Comparison of ENCODE assay signal across 8 cellular contexts in genomic region chr7:5594616-5595544, GRCh38. TPM values are rescaled to one million over a fixed set of nuclear protein-coding genes. Genes with fewer than 3 reads are reported as not detected.
A peak's percentile ranks its signal among the peaks of the same experiment; 100 is the strongest.
DNase-seq lines count a peak whose midpoint lies in the region; ATAC-seq and TF ChIP-seq lines count a peak whose summit lies in the region.

No MANE protein-coding gene starts in this region.

- H3K4me1 ChIP-seq in lung (ENCODE audit: control insufficient read depth in 2 of 2, insufficient read depth in 2 of 2, low read length in 2 of 2) (peaks cover 0 to 28% of the 10 kb centered on the region in 2 donors), transverse colon (peaks cover 19 to 57% (median 46%) of the 10 kb centered on the region in 4 donors)

- no peak for ATAC-seq in lung (ENCODE audit: insufficient read depth, low FRiP score)

- H3K9me3 ChIP-seq in lung (ENCODE audit: control insufficient read depth in 2 of 2, insufficient read depth in 1 of 2, low read length in 1 of 2), result no peaks in the 10 kb centered on the region
- H3K9me3 ChIP-seq in transverse colon, result no peaks in the 10 kb centered on the region

- no peaks in the 10 kb centered on the region for H3K36me3 ChIP-seq in lung (ENCODE audit: control insufficient read depth in 2 of 2, insufficient read depth in 2 of 2, low read length in 2 of 2)
- no peaks in the 10 kb centered on the region for H3K36me3 ChIP-seq in transverse colon

- no peak for TF ChIP-seq POLR2A in transverse colon (IDR thresholded peaks at IDR 0.05)

- H3K27ac ChIP-seq in caudate nucleus (ENCODE audit: low read depth, low read length), result peak overlapping the region; percentile 79
- H3K27ac ChIP-seq in lung (ENCODE audit: low read depth in 1 of 2, low read length in 1 of 2), result peak overlapping the region; percentile 12 to 79
- H3K27ac ChIP-seq in transverse colon, result peak overlapping the region; percentile 60 to 73 (median 64)

- intact Hi-C loops in transverse colon (cut with DNase I; ENCODE audit: low total_unique reads), result no loop called here

- CTCF ChIA-PET in GM10248 (lab: Yijun Ruan, JAX), result interaction anchor here (0.7 to 1.8 kb wide), 7 partner anchors 14 to 186 kb away, joined by 3 to 4 read pairs (median 3); partner anchors contain the start of gene RNF216

- TF ChIP-seq EP300 in transverse colon (IDR thresholded peaks at IDR 0.05; ENCODE audit: low read depth), result no peak

- no peaks in the 10 kb centered on the region for H3K27me3 ChIP-seq in lung (ENCODE audit: control insufficient read depth, insufficient read depth)
- peaks cover 60% of the 10 kb centered on the region for H3K27me3 ChIP-seq in transverse colon

- POLR2A ChIA-PET in GM10248 (lab: Yijun Ruan, JAX), result interaction anchor here (0.6 to 2.1 kb wide), 11 partner anchors 11 to 616 kb away, joined by 3 to 9 read pairs (median 4); no protein-coding TSS in a partner anchor

- peak overlapping the region; percentile 59 for H3K4me3 ChIP-seq in lung
- H3K4me3 ChIP-seq in transverse colon, result peak overlapping the region; percentile 20 to 56 (median 42)

- TF ChIP-seq CTCF in lung (IDR thresholded peaks at IDR 0.05; ENCODE audit: control extremely low read depth, extremely low read depth) (no peak), transverse colon (IDR thresholded peaks at IDR 0.05) (no peak), GM10248 (IDR thresholded peaks at IDR 0.05; ENCODE audit: control extremely low read depth, extremely low read depth, low read depth, missing control alignments) (no peak)

- 5 to 6% methylated on average over 41 to 54 of the region's 54 CpGs for WGBS in lung, 2 donors
- WGBS in transverse colon (ENCODE audit: low coverage in 1 of 2), 2 donors, result 0 to 8% methylated on average over 1 to 43 of the region's 54 CpGs

- in situ Hi-C loops in transverse colon (cut with MboI; ENCODE audit: low pct_ligation_motif_present in 1 of 4, low pct_unique_long_range_greater_than_20kb in 1 of 4, low sequenced_read_pairs in 3 of 4), result no loop called here

- peak; percentile 68 for DNase-seq in activated CD8-positive, alpha-beta memory T cell treated with anti-CD3 and anti-CD28 coated beads for 24 hours
- no peak for DNase-seq in activated CD8-positive, alpha-beta memory T cell treated with anti-CD3 and anti-CD28 coated beads, Interleukin-2, amount 50 U/mL, for 4 hours
- peak; percentile 51 for DNase-seq in NCI-H345 treated with DMSO at 0.1 percent for 48 hours (lab: John Stamatoyannopoulos, UW; ENCODE audit: unreplicated experiment)
- peak in 10 of 61 donors; percentile 28 to 64 (median 50) for DNase-seq in caudate nucleus (lab: John Stamatoyannopoulos, UW)
- DNase-seq in lung (ENCODE audit: low spot score), result no peak
- DNase-seq in transverse colon, result no peak
- no peak for DNase-seq in activated effector memory CD4-positive, alpha-beta T cell treated with Interleukin-2 at 50 U/mL for 16 hours
- DNase-seq in GM10248 (ENCODE audit: extremely low spot score), result no peak

RNA-seq across cellular contexts. Expression of gene FSCN1, which starts 2.3 kb away (rescaled TPM):
- total RNA-seq in lung (10 to 100 TPM; 59.5 to 71.8 TPM), transverse colon (10 to 100 TPM in 2 of 4 donors, 1 to 10 TPM in 2; 6.2 to 18.3 (median 10.7) TPM)
- polyA plus RNA-seq in lung, result 10 to 100 TPM; 28.7 to 33.8 TPM

Comparison
In these comparisons a context has a peak if more than half of its experiments do, and no peak if none do; other contexts are left out.
1. DNase-seq: peak in activated CD8-positive, alpha-beta memory T cell treated with anti-CD3 and anti-CD28 coated beads for 24 hours (single experiment) and NCI-H345 treated with DMSO at 0.1 percent for 48 hours (single experiment); none in activated CD8-positive, alpha-beta memory T cell treated with anti-CD3 and anti-CD28 coated beads, Interleukin-2, amount 50 U/mL, for 4 hours (single experiment), lung (single experiment), transverse colon (single experiment), activated effector memory CD4-positive, alpha-beta T cell treated with Interleukin-2 at 50 U/mL for 16 hours (single experiment) and GM10248 (single experiment).
2. Peak in every context shown above with its lines, with median percentiles within 50 percentile points of each other: H3K27ac ChIP-seq.